Comparison of ENCODE assay signal across 1 cellular context in genomic region chr9:127211983-127212382, GRCh38.
TF ChIP-seq lines count a peak whose summit lies in the region.

No MANE protein-coding gene starts in this region.

TF ChIP-seq in H1, 55 proteins besides CTCF, POLR2A, EP300 and RAD21 (continued from another document):
- no peak for TF ChIP-seq TCF12 (IDR thresholded peaks at IDR 0.05; ENCODE audit: low read depth, low read length)
